Comparison of ENCODE assay signal across 1 cellular context in genomic region chr17:17208013-17208412, GRCh38.
TF ChIP-seq lines count a peak whose summit lies in the region.

No MANE protein-coding gene starts in this region.

TF ChIP-seq in HepG2, 621 proteins besides CTCF, POLR2A, EP300 and RAD21:
- no peak for TF ChIP-seq ZNF629 (CRISPR knock-in tag; conservative IDR thresholded peaks at IDR 0.05)
- no peak for TF ChIP-seq ATF2 (CRISPR knock-in tag; IDR thresholded peaks at IDR 0.05)
- no peak for TF ChIP-seq YY1 (IDR thresholded peaks at IDR 0.05; ENCODE audit: insufficient read depth, insufficient replicate concordance, low read depth, low read length)
- TF ChIP-seq DPF2 (CRISPR knock-in tag; IDR thresholded peaks at IDR 0.05; ENCODE audit: borderline replicate concordance, low read depth) = no peak
- no peak for TF ChIP-seq ATF7-NPFF (CRISPR knock-in tag; IDR thresholded peaks at IDR 0.05; ENCODE audit: low read depth)
- no peak for TF ChIP-seq E2F5 (CRISPR knock-in tag; conservative IDR thresholded peaks at IDR 0.05)
- TF ChIP-seq ZNF333 (CRISPR knock-in tag; IDR thresholded peaks at IDR 0.05; ENCODE audit: borderline replicate concordance) = no peak
- no peak for TF ChIP-seq ZMYM4 (CRISPR knock-in tag; IDR thresholded peaks at IDR 0.05)
- no peak for TF ChIP-seq THAP8 (CRISPR knock-in tag; IDR thresholded peaks at IDR 0.05; ENCODE audit: borderline replicate concordance)
- TF ChIP-seq ZNF180 (CRISPR knock-in tag; IDR thresholded peaks at IDR 0.05; ENCODE audit: borderline replicate concordance, low read depth) = no peak
- TF ChIP-seq CENPX (CRISPR knock-in tag; IDR thresholded peaks at IDR 0.05) = no peak
- TF ChIP-seq GTF3A (CRISPR knock-in tag; conservative IDR thresholded peaks at IDR 0.05) = no peak
